In the genomic region with DNA sequence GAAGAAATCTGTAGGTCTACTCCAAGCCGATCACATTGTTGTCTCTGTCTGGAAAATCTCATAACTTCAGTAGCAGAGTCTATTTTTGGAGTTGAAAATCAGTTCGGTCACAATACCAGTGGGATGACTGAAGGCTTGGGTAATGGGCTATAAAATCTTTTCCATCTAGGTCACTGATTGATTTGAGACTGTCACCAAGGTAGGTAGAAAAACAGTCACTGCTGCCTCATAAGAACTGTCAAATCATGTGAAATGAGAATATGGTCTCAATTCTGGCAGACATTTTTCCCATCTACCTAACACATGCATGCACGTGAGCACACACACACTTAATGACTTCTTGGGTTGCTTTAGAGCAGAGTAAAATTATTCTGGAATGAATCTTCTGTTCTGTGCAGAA, we compare ENCODE assay signal across 13 cellular contexts.
A peak's percentile ranks its signal among the peaks of the same experiment; 100 is the strongest.
DNase-seq lines count a peak whose midpoint lies in the region; FAIRE-seq and TF ChIP-seq lines count a peak whose summit lies in the region.
"Had no signal": no experiment of that assay in that cellular context is flagged by ENCODE, and none has a peak within 500 bp of the region (broad histone marks: within the 10 kb centered on the region; RNA-seq: fewer than 3 reads in every experiment).

No MANE protein-coding gene starts in this region.

- H3K27ac ChIP-seq in SU-DHL-6 (ENCODE audit: low read depth, low read length), result no peak overlapping the region
- peak overlapping the region; percentile 73 for H3K27ac ChIP-seq in hepatocyte
- H3K27ac ChIP-seq in sigmoid colon, result peak overlapping the region; percentile 42 to 82 (median 76)

- H3K36me3 ChIP-seq in SU-DHL-6 (ENCODE audit: low read length), result no peaks in the 10 kb centered on the region
- no peaks in the 10 kb centered on the region for H3K36me3 ChIP-seq in hepatocyte (replicated peaks; ENCODE audit: insufficient read depth, low read depth)
- H3K36me3 ChIP-seq in sigmoid colon, result no peaks in the 10 kb centered on the region

- no peaks in the 10 kb centered on the region for H3F3A ChIP-seq in SU-DHL-6 (ENCODE audit: insufficient read depth)

- no peak for FAIRE-seq in GM19239 (lab: Jason Lieb, UNC)

- intact Hi-C loops in sigmoid colon (cut with DNase I), result no loop called here

- 56% methylated on average over 3 of the region's 3 CpGs for WGBS in hepatocyte (ENCODE audit: low lambda C conversion rate, missing lambda C conversion rate)
- WGBS in sigmoid colon, 2 donors, result 72 to 76% methylated on average over 3 of the region's 3 CpGs

- H3K9me3 ChIP-seq in SU-DHL-6 (ENCODE audit: insufficient read depth, low read length) (no peaks in the 10 kb centered on the region), hepatocyte (ENCODE audit: low read depth) (no peaks in the 10 kb centered on the region), sigmoid colon (peaks cover 0 to 10% (median 0%) of the 10 kb centered on the region in 4 donors)

- peak overlapping the region; percentile 13; the same call in 1 of the 2 replicates for H3K9ac ChIP-seq in SU-DHL-6 (ENCODE audit: low read length)

- H3K79me2 ChIP-seq in SU-DHL-6 (ENCODE audit: insufficient read depth, low read length), result no peaks in the 10 kb centered on the region
- H3K79me2 ChIP-seq in hepatocyte, result no peaks in the 10 kb centered on the region

- TF ChIP-seq CTCF in SU-DHL-6 (IDR thresholded peaks at IDR 0.05; ENCODE audit: insufficient read depth, low read length, poor library complexity, severe bottlenecking) (no peak), hepatocyte (IDR thresholded peaks at IDR 0.05; ENCODE audit: poor library complexity) (no peak), sigmoid colon (IDR thresholded peaks at IDR 0.05) (no peak)

- in situ Hi-C loops in G401 (cut with HindIII; ENCODE audit: low sequenced_read_pairs), result no loop called here

- DNase-seq in G401 (ENCODE audit: low spot score) (peak; percentile 47), hepatocyte (ENCODE audit: low spot score) (no peak), sigmoid colon (no peak), SHP77 (lab: John Stamatoyannopoulos, UW) (no peak), C1 segment of cervical spinal cord (lab: John Stamatoyannopoulos, UW) (no peak), NCI-H2196 (lab: John Stamatoyannopoulos, UW; ENCODE audit: unreplicated experiment) (no peak), GM19239 (ENCODE audit: insufficient read length, low spot score) (no peak)
- DNase-seq: activated CD4-positive, alpha-beta T cell treated with anti-CD3 and anti-CD28 coated beads for 4 hours; erythroblast; NCI-H1436 treated with DMSO at 0.1 percent for 48 hours; OCI-M1 had no signal

- H3K4me3 ChIP-seq in SU-DHL-6 (ENCODE audit: insufficient read depth, low read length, poor library complexity, severe bottlenecking) (no peak overlapping the region), hepatocyte (no peak overlapping the region), sigmoid colon (no peak overlapping the region)
- H3K4me3 ChIP-seq: lung had no signal

- no peaks in the 10 kb centered on the region for H3K9me2 ChIP-seq in SU-DHL-6 (replicated peaks; ENCODE audit: insufficient read depth, low read length)
- no peaks in the 10 kb centered on the region for H3K9me2 ChIP-seq in hepatocyte (replicated peaks; ENCODE audit: insufficient read depth)

- no peaks in the 10 kb centered on the region for H3K27me3 ChIP-seq in SU-DHL-6 (ENCODE audit: low read length)
- no peaks in the 10 kb centered on the region for H3K27me3 ChIP-seq in hepatocyte
- no peaks in the 10 kb centered on the region for H3K27me3 ChIP-seq in sigmoid colon

- H2AFZ ChIP-seq in SU-DHL-6 (ENCODE audit: low read depth, low read length, severe bottlenecking) (peak overlapping the region; percentile 42), hepatocyte (peak overlapping the region; percentile 20)

- H3K4me2 ChIP-seq in SU-DHL-6 (ENCODE audit: low read depth, low read length, poor library complexity, severe bottlenecking), result peak overlapping the region; percentile 48
- peak overlapping the region; percentile 64 for H3K4me2 ChIP-seq in hepatocyte

- TF ChIP-seq EP300 in sigmoid colon (IDR thresholded peaks at IDR 0.05), result no peak

- H3K4me1 ChIP-seq in hepatocyte (ENCODE audit: insufficient read depth), result peaks cover 14% of the 10 kb centered on the region
- H3K4me1 ChIP-seq in sigmoid colon, result peaks cover 0 to 21% (median 15%) of the 10 kb centered on the region in 4 donors

- no peak for TF ChIP-seq POLR2A in sigmoid colon (IDR thresholded peaks at IDR 0.05)

- H4K20me1 ChIP-seq in SU-DHL-6 (ENCODE audit: low read depth, low read length), result no peaks in the 10 kb centered on the region
- H4K20me1 ChIP-seq in hepatocyte (ENCODE audit: insufficient read depth, poor library complexity, severe bottlenecking), result no peaks in the 10 kb centered on the region
